ENCODE assay signal across 15 cellular contexts in genomic region chr2:151262629-151263028, GRCh38. TPM values are rescaled to one million over a fixed set of nuclear protein-coding genes. Genes with fewer than 3 reads are reported as not detected.
DNase-seq lines count a peak whose midpoint lies in the region; ATAC-seq and TF ChIP-seq lines count a peak whose summit lies in the region.
"Had no signal": no experiment of that assay in that cellular context is flagged by ENCODE, and none has a peak within 500 bp of the region (broad histone marks: within the 10 kb centered on the region; RNA-seq: fewer than 3 reads in every experiment).

No MANE protein-coding gene starts in this region.

- no peaks in the 10 kb centered on the region for H3K9me3 Mint-ChIP-seq in MCF 10A (ENCODE audit: unreplicated experiment)
- no peaks in the 10 kb centered on the region for H3K9me3 Mint-ChIP-seq in activated T-helper 2 cell treated with anti-CD3 and anti-CD28 coated beads, Interferon-gamma antibody, Interleukin-2, Interleukin-4, amounts not matched to agents 10 μg/mL and 5 μg/mL and 100 μg/mL, durations not matched to agents 14 hours and 24 hours and 36 hours

- WGBS in right lobe of liver (ENCODE audit: insufficient coverage, low coverage, low lambda C conversion rate, missing lambda C conversion rate): 33% methylated on average over 8 of the region's 8 CpGs

- POLR2A ChIA-PET in MCF 10A (lab: Yijun Ruan, JAX): interaction anchor here (0.6 to 3.2 kb wide), 8 partner anchors 8 to 1676 kb away, joined by 3 to 23 read pairs (median 6); partner anchors contain the start of gene NMI

- no TSS peak for BruUV-seq in MCF 10A (replicated peaks; lab: Mats Ljungman, UMichigan)

- H3K4me1 ChIP-seq in breast epithelium (no peaks in the 10 kb centered on the region), right lobe of liver (peaks cover 0 to 32% (median 8%) of the 10 kb centered on the region in 4 donors)

- H3K27me3 Mint-ChIP-seq in MCF 10A (ENCODE audit: insufficient read depth, unreplicated experiment): no peaks in the 10 kb centered on the region
- no peaks in the 10 kb centered on the region for H3K27me3 Mint-ChIP-seq in activated T-helper 2 cell treated with anti-CD3 and anti-CD28 coated beads, Interferon-gamma antibody, Interleukin-2, Interleukin-4, amounts not matched to agents 10 μg/mL and 5 μg/mL and 100 μg/mL, durations not matched to agents 14 hours and 24 hours and 36 hours (ENCODE audit: low read depth)

- ATAC-seq in right lobe of liver: peak; percentile 9 to 42 (median 14)
- no peak for ATAC-seq in HG02884 (IDR thresholded peaks at IDR 0.05; ENCODE audit: unreplicated experiment)
- ATAC-seq in HG02981 (IDR thresholded peaks at IDR 0.05; ENCODE audit: unreplicated experiment): no peak
- ATAC-seq: upper lobe of right lung had no signal

- no peaks in the 10 kb centered on the region for H3K27me3 ChIP-seq in breast epithelium
- H3K27me3 ChIP-seq in right lobe of liver: no peaks in the 10 kb centered on the region
- H3K27me3 ChIP-seq: esophagus muscularis mucosa, upper lobe of right lung had no signal

- H3K27ac ChIP-seq in breast epithelium (peak overlapping the region in 1 of 2 donors; percentile 96), right lobe of liver (peak overlapping the region in 1 of 3 donors; percentile 97)

- TF ChIP-seq POLR2A in breast epithelium (IDR thresholded peaks at IDR 0.05): no peak
- no peak for TF ChIP-seq POLR2A in right lobe of liver (IDR thresholded peaks at IDR 0.05)

- peak overlapping the region; percentile 82 for H3K4me3 Mint-ChIP-seq in MCF 10A (ENCODE audit: unreplicated experiment)
- peak overlapping the region; percentile 82 for H3K4me3 Mint-ChIP-seq in activated T-helper 2 cell treated with anti-CD3 and anti-CD28 coated beads, Interferon-gamma antibody, Interleukin-2, Interleukin-4, amounts not matched to agents 10 μg/mL and 5 μg/mL and 100 μg/mL, durations not matched to agents 14 hours and 24 hours and 36 hours (ENCODE audit: low read depth)

- DNase-seq in MCF 10A (ENCODE audit: unreplicated experiment) (no peak), breast epithelium (ENCODE audit: low spot score in 2 of 2) (no peak), right lobe of liver (peak; percentile 57 to 77 (median 74)), AG20443 (ENCODE audit: low spot score) (no peak), NCI-H2196 (lab: John Stamatoyannopoulos, UW; ENCODE audit: unreplicated experiment) (no peak)
- no peak for DNase-seq in activated T-helper 2 cell treated with anti-CD3 and anti-CD28 coated beads, Interferon-gamma antibody, Interleukin-2, Interleukin-4, amounts not matched to agents 10 μg/mL and 5 μg/mL and 100 μg/mL, durations not matched to agents 14 hours and 24 hours and 36 hours (ENCODE audit: low spot score)
- DNase-seq: activated CD4-positive, CD25-positive, alpha-beta regulatory T cell treated with anti-CD3 and anti-CD28 coated beads, Interleukin-2, amount 50 U/mL, for 72 hours; activated naive CD4-positive, alpha-beta T cell treated with anti-CD3 and anti-CD28 coated beads, Interleukin-2, amount 50 U/mL, for 16 hours; EL; posterior cingulate gyrus; SW 1271; upper lobe of right lung had no signal

- intact Hi-C loops in MCF 10A (cut with micrococcal nuclease) (loop anchor here (5.0 kb wide), 1 partner anchor 150 kb away; no protein-coding TSS in a partner anchor), breast epithelium (cut with DNase I; ENCODE audit: low total_unique reads) (no loop called here), right lobe of liver (cut with DNase I) (no loop called here)
- intact Hi-C loops in activated T-helper 2 cell treated with anti-CD3 and anti-CD28 coated beads, Interferon-gamma antibody, Interleukin-2, Interleukin-4, amounts not matched to agents 10 μg/mL and 5 μg/mL and 100 μg/mL, durations not matched to agents 14 hours and 24 hours and 36 hours (cut with micrococcal nuclease): no loop called here

- H3K4me3 ChIP-seq in breast epithelium (no peak overlapping the region), right lobe of liver (no peak overlapping the region)

- H3K36me3 ChIP-seq in breast epithelium: no peaks in the 10 kb centered on the region
- H3K36me3 ChIP-seq in right lobe of liver: no peaks in the 10 kb centered on the region
- H3K36me3 ChIP-seq: esophagus muscularis mucosa, upper lobe of right lung had no signal

- H3K9me3 ChIP-seq in breast epithelium: no peaks in the 10 kb centered on the region
- H3K9me3 ChIP-seq in right lobe of liver: no peaks in the 10 kb centered on the region
- H3K9me3 ChIP-seq: esophagus muscularis mucosa, upper lobe of right lung had no signal

- H3K4me1 Mint-ChIP-seq in MCF 10A (ENCODE audit: insufficient read depth, unreplicated experiment): peaks cover 6% of the 10 kb centered on the region
- peaks cover 23% of the 10 kb centered on the region for H3K4me1 Mint-ChIP-seq in activated T-helper 2 cell treated with anti-CD3 and anti-CD28 coated beads, Interferon-gamma antibody, Interleukin-2, Interleukin-4, amounts not matched to agents 10 μg/mL and 5 μg/mL and 100 μg/mL, durations not matched to agents 14 hours and 24 hours and 36 hours (ENCODE audit: low read depth)

- TF ChIP-seq CTCF in MCF 10A (IDR thresholded peaks at IDR 0.05; ENCODE audit: unreplicated experiment) (no peak), breast epithelium (IDR thresholded peaks at IDR 0.05) (no peak), right lobe of liver (IDR thresholded peaks at IDR 0.05) (no peak)

- CTCF ChIA-PET in MCF 10A (lab: Yijun Ruan, JAX): interaction anchor here (3.0 kb wide), 1 partner anchor 174 kb away, joined by 15 read pairs; no protein-coding TSS in a partner anchor

- peaks cover under 1% of the 10 kb centered on the region for H3K36me3 Mint-ChIP-seq in MCF 10A (ENCODE audit: insufficient read depth, unreplicated experiment)
- peaks cover 4% of the 10 kb centered on the region for H3K36me3 Mint-ChIP-seq in activated T-helper 2 cell treated with anti-CD3 and anti-CD28 coated beads, Interferon-gamma antibody, Interleukin-2, Interleukin-4, amounts not matched to agents 10 μg/mL and 5 μg/mL and 100 μg/mL, durations not matched to agents 14 hours and 24 hours and 36 hours (ENCODE audit: low read depth)

- H3K27ac Mint-ChIP-seq in MCF 10A (ENCODE audit: low read depth, unreplicated experiment): no peak overlapping the region
- H3K27ac Mint-ChIP-seq in activated T-helper 2 cell treated with anti-CD3 and anti-CD28 coated beads, Interferon-gamma antibody, Interleukin-2, Interleukin-4, amounts not matched to agents 10 μg/mL and 5 μg/mL and 100 μg/mL, durations not matched to agents 14 hours and 24 hours and 36 hours: no peak overlapping the region

RNA-seq across cellular contexts. Expression of gene RBM43, which starts 1.0 kb away (rescaled TPM):
- total RNA-seq in MCF 10A (2022) (3.0 and 3.5 TPM in 2 replicates), breast epithelium (1 to 10 TPM; 4.6 to 6.6 (median 5.0) TPM), right lobe of liver (1 to 10 TPM; 2.2 to 4.2 (median 3.3) TPM)
- total RNA-seq in activated T-helper 2 cell treated with anti-CD3 and anti-CD28 coated beads, Interferon-gamma antibody, Interleukin-2, Interleukin-4, amounts not matched to agents 10 μg/mL and 5 μg/mL and 100 μg/mL, durations not matched to agents 14 hours and 24 hours and 36 hours: 2.6 and 2.8 TPM in 2 replicates

RNA-seq across cellular contexts. Expression of gene NMI, which starts 26.8 kb away (rescaled TPM):
- total RNA-seq in MCF 10A (2022) (10.8 and 11.7 TPM in 2 replicates), breast epithelium (10 to 100 TPM in 2 of 3 donors, 1 to 10 TPM in 1; 6.9 to 10.4 (median 10.2) TPM), right lobe of liver (10 to 100 TPM in 3 of 6 experiments, 1 to 10 TPM in 3; 7.2 to 14.2 (median 10.2) TPM)
- total RNA-seq in activated T-helper 2 cell treated with anti-CD3 and anti-CD28 coated beads, Interferon-gamma antibody, Interleukin-2, Interleukin-4, amounts not matched to agents 10 μg/mL and 5 μg/mL and 100 μg/mL, durations not matched to agents 14 hours and 24 hours and 36 hours: 43.8 and 44.0 TPM in 2 replicates

Comparison
In these comparisons a context has a peak if more than half of its experiments do, and no peak if none do; other contexts are left out.
1. DNase-seq: peak in right lobe of liver (3 of 3); none in MCF 10A (single experiment), breast epithelium (0 of 2), activated T-helper 2 cell treated with anti-CD3 and anti-CD28 coated beads, Interferon-gamma antibody, Interleukin-2, Interleukin-4, amounts not matched to agents 10 μg/mL and 5 μg/mL and 100 μg/mL, durations not matched to agents 14 hours and 24 hours and 36 hours (single experiment), AG20443 (single experiment) and NCI-H2196 (single experiment).
2. ATAC-seq: peak in right lobe of liver (4 of 4); none in HG02884 (single experiment) and HG02981 (single experiment).